In genomic region chr2:54866868-54867267, GRCh38 we compare ENCODE assay signal across 11 cellular contexts.
DNase-seq lines count a peak whose midpoint lies in the region; ATAC-seq, FAIRE-seq and TF ChIP-seq lines count a peak whose summit lies in the region.
"Had no signal": no experiment of that assay in that cellular context is flagged by ENCODE, and none has a peak within 500 bp of the region (broad histone marks: within the 10 kb centered on the region; RNA-seq: fewer than 3 reads in every experiment).

No MANE protein-coding gene starts in this region.

- H3K4me3 Mint-ChIP-seq in natural killer cell treated with Interleukin-12 subunit alpha and Interleukin-12 subunit beta and Interleukin-15 and Interleukin-18, amount 100 ng/mL, for 72 hours: no peak overlapping the region

- H3K4me2 ChIP-seq in OCI-LY7 (ENCODE audit: low read length): 0 out of 2 replicates have a peak overlapping the region, but pooled peaks have one; percentile 24
- no peak overlapping the region for H3K4me2 ChIP-seq in GM23248 (ENCODE audit: unreplicated experiment)

- H4K20me1 ChIP-seq in OCI-LY7 (ENCODE audit: insufficient read depth, low read length) (no peaks in the 10 kb centered on the region), GM23248 (ENCODE audit: insufficient read depth) (no peaks in the 10 kb centered on the region)

- no peaks in the 10 kb centered on the region for H3K27me3 Mint-ChIP-seq in natural killer cell treated with Interleukin-12 subunit alpha and Interleukin-12 subunit beta and Interleukin-15 and Interleukin-18, amount 100 ng/mL, for 72 hours

- WGBS in GM23248 (ENCODE audit: low coverage in 1 of 2, low lambda C conversion rate in 2 of 2, missing lambda C conversion rate in 2 of 2), 2 experiments: 70 to 72% methylated on average over 5 of the region's 5 CpGs
- 63 to 72% (median 64%) methylated on average over 5 of the region's 5 CpGs for WGBS in psoas muscle, 3 donors

- no peaks in the 10 kb centered on the region for H3K9me2 ChIP-seq in OCI-LY7 (ENCODE audit: insufficient read depth, low read length)
- H3K9me2 ChIP-seq in GM23248 (ENCODE audit: insufficient read depth): no peaks in the 10 kb centered on the region

- no peaks in the 10 kb centered on the region for H3K9me3 Mint-ChIP-seq in natural killer cell treated with Interleukin-12 subunit alpha and Interleukin-12 subunit beta and Interleukin-15 and Interleukin-18, amount 100 ng/mL, for 72 hours

- H3F3A ChIP-seq in GM23248 (ENCODE audit: insufficient read depth): 0 out of 2 replicates have a peak, but pooled peaks cover 2% of the 10 kb centered on the region

- no peak for TF ChIP-seq CTCF in OCI-LY7 (conservative IDR thresholded peaks at IDR 0.05; ENCODE audit: low read length)
- no peak for TF ChIP-seq CTCF in psoas muscle (IDR thresholded peaks at IDR 0.05)
- no peak for TF ChIP-seq CTCF in Peyer's patch (IDR thresholded peaks at IDR 0.05)

- no peaks in the 10 kb centered on the region for H3K79me2 ChIP-seq in OCI-LY7 (ENCODE audit: insufficient read depth, low read depth, low read length)
- H3K79me2 ChIP-seq in GM23248 (ENCODE audit: insufficient read depth): no peaks in the 10 kb centered on the region

- no peak overlapping the region for H3K27ac Mint-ChIP-seq in natural killer cell treated with Interleukin-12 subunit alpha and Interleukin-12 subunit beta and Interleukin-15 and Interleukin-18, amount 100 ng/mL, for 72 hours

- H3K4me1 Mint-ChIP-seq in natural killer cell treated with Interleukin-12 subunit alpha and Interleukin-12 subunit beta and Interleukin-15 and Interleukin-18, amount 100 ng/mL, for 72 hours (ENCODE audit: low read depth in 2 of 2): peaks cover 4 to 7% of the 10 kb centered on the region in 2 donors

- H3K36me3 ChIP-seq in OCI-LY7 (ENCODE audit: insufficient read depth, low read length): peaks cover 97% of the 10 kb centered on the region
- no peaks in the 10 kb centered on the region for H3K36me3 ChIP-seq in GM23248 (ENCODE audit: low read depth)
- no peaks in the 10 kb centered on the region for H3K36me3 ChIP-seq in psoas muscle (ENCODE audit: insufficient read depth in 1 of 2, low read depth in 1 of 2)
- no peaks in the 10 kb centered on the region for H3K36me3 ChIP-seq in Peyer's patch
- H3K36me3 ChIP-seq: thoracic aorta had no signal

- H3K9ac ChIP-seq in GM23248: no peak overlapping the region

- DNase-seq in GM12892 (ENCODE audit: insufficient read length): no peak
- peak; percentile 48 for DNase-seq in OCI-LY7 (ENCODE audit: low spot score)
- no peak for DNase-seq in GM23248
- no peak for DNase-seq in natural killer cell treated with Interleukin-12 subunit alpha and Interleukin-12 subunit beta and Interleukin-15 and Interleukin-18, amount 100 ng/mL, for 72 hours (ENCODE audit: low spot score)
- DNase-seq in psoas muscle: no peak
- no peak for DNase-seq in Peyer's patch
- DNase-seq: COR-L47 had no signal

- in situ Hi-C loops in GM23248 (cut with MboI): no loop called here

- H2AFZ ChIP-seq in OCI-LY7 (ENCODE audit: low read length) (no peak overlapping the region), GM23248 (no peak overlapping the region)

- H3K9me3 ChIP-seq in OCI-LY7 (ENCODE audit: low read length) (no peaks in the 10 kb centered on the region), GM23248 (ENCODE audit: low read depth) (no peaks in the 10 kb centered on the region), psoas muscle (no peaks in the 10 kb centered on the region), Peyer's patch (no peaks in the 10 kb centered on the region)
- H3K9me3 ChIP-seq: thoracic aorta had no signal

- POLR2A ChIA-PET in OCI-LY7 (lab: Charles Lee): no interaction called here

- peak; percentile 84 for FAIRE-seq in GM12892 (lab: Jason Lieb, UNC)

- ATAC-seq in GM19463 (IDR thresholded peaks at IDR 0.05; ENCODE audit: unreplicated experiment) (peak; percentile 85), HG03066 (IDR thresholded peaks at IDR 0.05; ENCODE audit: low read depth, unreplicated experiment) (peak; percentile 95), psoas muscle (no peak)
- ATAC-seq in natural killer cell treated with Interleukin-12 subunit alpha and Interleukin-12 subunit beta and Interleukin-15 and Interleukin-18, amount 100 ng/mL, for 72 hours: no peak

- CTCF ChIA-PET in OCI-LY7 (lab: Charles Lee; ENCODE audit: unreplicated experiment): no interaction called here

- TF ChIP-seq POLR2A in GM12892 (IDR thresholded peaks at IDR 0.05; ENCODE audit: low read depth, low read length) (0 out of 2 replicates have a peak, but pooled peaks have one; percentile 26), Peyer's patch (IDR thresholded peaks at IDR 0.05) (no peak)

- peaks cover 16% of the 10 kb centered on the region for H3K4me1 ChIP-seq in OCI-LY7 (ENCODE audit: insufficient read depth, low read length, poor library complexity, severe bottlenecking)
- H3K4me1 ChIP-seq in GM23248 (ENCODE audit: insufficient read depth): no peaks in the 10 kb centered on the region
- no peaks in the 10 kb centered on the region for H3K4me1 ChIP-seq in psoas muscle
- H3K4me1 ChIP-seq in Peyer's patch: no peaks in the 10 kb centered on the region

- H3K4me3 ChIP-seq in OCI-LY7 (ENCODE audit: low read depth, low read length, poor library complexity, severe bottlenecking) (no peak overlapping the region), GM23248 (no peak overlapping the region), psoas muscle (no peak overlapping the region), Peyer's patch (no peak overlapping the region)
- H3K4me3 ChIP-seq: skin epidermis, thoracic aorta had no signal

- BruUV-seq in OCI-LY7 (replicated peaks; lab: Mats Ljungman, UMichigan): no TSS peak

- H3K36me3 Mint-ChIP-seq in natural killer cell treated with Interleukin-12 subunit alpha and Interleukin-12 subunit beta and Interleukin-15 and Interleukin-18, amount 100 ng/mL, for 72 hours: no peaks in the 10 kb centered on the region

- no peaks in the 10 kb centered on the region for H3K27me3 ChIP-seq in GM23248 (replicated peaks; ENCODE audit: insufficient read depth)
- H3K27me3 ChIP-seq in psoas muscle (ENCODE audit: insufficient read depth in 3 of 3, low read length in 2 of 3): no peaks in the 10 kb centered on the region
- H3K27me3 ChIP-seq in Peyer's patch: no peaks in the 10 kb centered on the region

- peak overlapping the region; percentile 41 for H3K27ac ChIP-seq in OCI-LY7 (ENCODE audit: low read depth, low read length, poor library complexity, severe bottlenecking)
- H3K27ac ChIP-seq in GM23248: no peak overlapping the region
- H3K27ac ChIP-seq in psoas muscle: no peak overlapping the region
- H3K27ac ChIP-seq in Peyer's patch: no peak overlapping the region
- H3K27ac ChIP-seq: skin epidermis, thoracic aorta had no signal

- intact Hi-C loops in OCI-LY7 (cut with micrococcal nuclease; ENCODE audit: unreplicated experiment): no loop called here
- intact Hi-C loops in psoas muscle (cut with DNase I): no loop called here

Comparison
In these comparisons a context has a peak if more than half of its experiments do, and no peak if none do; other contexts are left out.
1. ATAC-seq: peak in GM19463 (single experiment) and HG03066 (single experiment); none in natural killer cell treated with Interleukin-12 subunit alpha and Interleukin-12 subunit beta and Interleukin-15 and Interleukin-18, amount 100 ng/mL, for 72 hours (0 of 2) and psoas muscle (0 of 4).